Comparison of ENCODE assay signal across 33 cellular contexts in the genomic region with DNA sequence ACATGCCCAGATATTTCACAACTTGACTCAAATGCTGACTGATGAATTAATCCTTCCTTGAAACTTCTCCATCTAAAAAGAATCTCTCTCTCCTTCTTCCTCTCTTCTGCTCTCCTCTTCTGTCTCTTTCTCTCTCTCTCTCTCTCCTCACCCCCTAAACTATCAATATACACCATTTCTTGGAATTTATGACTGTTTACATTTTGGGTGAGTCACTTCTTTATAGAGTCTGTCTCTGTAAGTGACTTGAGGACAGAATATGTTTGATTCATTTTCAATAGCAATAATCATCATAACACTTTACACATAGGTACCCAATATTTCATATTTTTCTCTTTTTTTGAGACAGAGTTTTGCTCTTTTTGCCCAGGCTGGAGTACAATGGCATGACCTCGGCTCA. TPM values are rescaled to one million over a fixed set of nuclear protein-coding genes. Genes with fewer than 3 reads are reported as not detected.
"Had no signal": no experiment of that assay in that cellular context is flagged by ENCODE, and none has a peak within 500 bp of the region (broad histone marks: within the 10 kb centered on the region; RNA-seq: fewer than 3 reads in every experiment).

No MANE protein-coding gene starts in this region.

- ATAC-seq: activated CD4-positive, alpha-beta T cell treated with anti-CD3 and anti-CD28 coated beads for 36 hours; activated CD8-positive, alpha-beta memory T cell treated with anti-CD3 and anti-CD28 coated beads, Interleukin-2, amount 10 ng/mL, durations not matched to agents 7 days and 5 days; activated CD8-positive, alpha-beta T cell treated with anti-CD3 and anti-CD28 coated beads, Interleukin-2, amount 10 ng/mL, durations not matched to agents 7 days and 5 days; activated naive CD8-positive, alpha-beta T cell treated with anti-CD3 and anti-CD28 coated beads, Interleukin-2, amount 50 U/mL, for 24 hours; body of pancreas; effector memory CD8-positive, alpha-beta T cell; foreskin keratinocyte; gastrocnemius medialis; heart left ventricle had no signal

- H3K27ac ChIP-seq: adrenal gland, body of pancreas, esophagus muscularis mucosa, foreskin keratinocyte, gastrocnemius medialis, heart left ventricle had no signal

- H3K4me3 ChIP-seq: adrenal gland, body of pancreas, esophagus muscularis mucosa, gastrocnemius medialis, heart left ventricle had no signal

- DNase-seq: activated CD4-positive, alpha-beta T cell treated with anti-CD3 and anti-CD28 coated beads for 36 hours; activated CD4-positive, alpha-beta T cell treated with anti-CD3 and anti-CD28 coated beads, Interleukin-2, amount 50 U/mL, for 1 hour; activated CD4-positive, alpha-beta T cell treated with anti-CD3 and anti-CD28 coated beads, Interleukin-2, amount 50 U/mL, for 48 hours; activated CD4-positive, CD25-positive, alpha-beta regulatory T cell; activated CD4-positive, CD25-positive, alpha-beta regulatory T cell treated with anti-CD3 and anti-CD28 coated beads, Interleukin-2, amount 50 U/mL, for 72 hours; activated CD8-positive, alpha-beta memory T cell treated with anti-CD3 and anti-CD28 coated beads, Interleukin-2, amount 10 ng/mL, durations not matched to agents 7 days and 5 days; activated CD8-positive, alpha-beta memory T cell treated with anti-CD3 and anti-CD28 coated beads, Interleukin-2, amount 50 U/mL, for 4 hours; activated CD8-positive, alpha-beta T cell treated with anti-CD3 and anti-CD28 coated beads, Interleukin-2, amount 10 ng/mL, durations not matched to agents 7 days and 5 days; activated effector memory CD4-positive, alpha-beta T cell treated with anti-CD3 and anti-CD28 coated beads, Interleukin-2, amount 50 U/mL, for 16 hours; activated naive CD4-positive, alpha-beta T cell treated with anti-CD3 and anti-CD28 coated beads for 36 hours; activated naive CD8-positive, alpha-beta T cell treated with anti-CD3 and anti-CD28 coated beads for 36 hours; activated naive CD8-positive, alpha-beta T cell treated with anti-CD3 and anti-CD28 coated beads, Interleukin-2, amount 50 U/mL, for 24 hours; activated T-cell treated with anti-CD3 and anti-CD28 coated beads, Interleukin-2, amount 50 U/mL, for 1 hour; activated T-cell treated with anti-CD3 and anti-CD28 coated beads, Interleukin-2, amount 50 U/mL, for 48 hours; adrenal gland; amygdala; aorta; body of pancreas; caudate nucleus; cortex of kidney; dermis blood vessel endothelial cell; effector CD4-positive, alpha-beta T cell; effector memory CD8-positive, alpha-beta T cell; erythroblast; foreskin keratinocyte; gastrocnemius medialis; glutamatergic neuron; heart left ventricle; T-helper 2 cell had no signal

RNA-seq across cellular contexts. Expression of a gene that starts 15.3 kb away (rescaled TPM):
- total RNA-seq: activated T-helper 1 cell treated with anti-CD3 and anti-CD28 coated beads, Interleukin-12 subunit alpha, Interleukin-12 subunit beta, Interleukin-2, Interleukin-4 antibody, amounts not matched to agents 30 ng/mL and 10 ng/mL and 1 ng/mL, durations not matched to agents 14 hours and 24 hours and 36 hours; activated T-helper 2 cell treated with anti-CD3 and anti-CD28 coated beads, Interferon-gamma antibody, Interleukin-2, Interleukin-4, amounts not matched to agents 10 μg/mL and 5 μg/mL and 100 μg/mL, durations not matched to agents 14 hours and 24 hours and 36 hours; aorta; body of pancreas; chondrocyte; dermis blood vessel endothelial cell; esophagus muscularis mucosa; foreskin keratinocyte; gastrocnemius medialis; heart left ventricle had no signal
